In genomic region chr17:79262624-79263023, GRCh38 we compare ENCODE assay signal across 33 cellular contexts.
"Had no signal": no experiment of that assay in that cellular context is flagged by ENCODE, and none has a peak within 500 bp of the region (broad histone marks: within the 10 kb centered on the region; RNA-seq: fewer than 3 reads in every experiment).

No MANE protein-coding gene starts in this region.

- H3K4me3 ChIP-seq: adrenal gland, body of pancreas, breast epithelium, Peyer's patch had no signal

- H3K36me3 ChIP-seq: adrenal gland, breast epithelium, Peyer's patch, WERI-Rb-1 had no signal

- H3K9me3 ChIP-seq: adrenal gland, body of pancreas, breast epithelium, Peyer's patch had no signal

- DNase-seq: activated CD4-positive, alpha-beta T cell treated with anti-CD3 and anti-CD28 coated beads for 1 hour; activated CD4-positive, alpha-beta T cell treated with anti-CD3 and anti-CD28 coated beads, Interleukin-2, amount 10 ng/mL, durations not matched to agents 24 days and 14 days; activated CD4-positive, alpha-beta T cell treated with anti-CD3 and anti-CD28 coated beads, Interleukin-2, amount 50 U/mL, for 48 hours; activated CD4-positive, CD25-positive, alpha-beta regulatory T cell; activated CD8-positive, alpha-beta T cell treated with anti-CD3 and anti-CD28 coated beads, Interleukin-2, amount 10 ng/mL, durations not matched to agents 7 days and 5 days; activated gamma-delta T cell treated with Interleukin-2 at 50 U/mL for 16 hours; activated naive CD4-positive, alpha-beta T cell treated with anti-CD3 and anti-CD28 coated beads for 36 hours; activated T-cell treated with anti-CD3 and anti-CD28 coated beads, Interleukin-2, amount 50 U/mL, for 24 hours; adrenal gland; body of pancreas; cerebellar nuclear complex; Karpas-422; NCI-H1105; NCI-H1417 treated with DMSO at 0.1 percent for 48 hours; NCI-H187 treated with DMSO at 0.1 percent for 48 hours; NCI-H2081 treated with DMSO at 0.1 percent for 48 hours; NCI-H2171; NCI-H446; NCI-H510A treated with DMSO at 0.1 percent for 48 hours; NCI-H526 treated with DMSO at 0.1 percent for 48 hours; NCI-H774; PC-3; Peyer's patch; SIG-M5; T-cell; T-helper 2 cell; T-helper 9 cell; WERI-Rb-1 had no signal

- H3K27me3 ChIP-seq: body of pancreas, Peyer's patch had no signal

- H3K4me1 ChIP-seq: adrenal gland, body of pancreas, breast epithelium, Peyer's patch had no signal

- ATAC-seq: activated CD8-positive, alpha-beta T cell treated with anti-CD3 and anti-CD28 coated beads, Interleukin-2, amount 10 ng/mL, durations not matched to agents 7 days and 5 days; activated naive CD4-positive, alpha-beta T cell treated with anti-CD3 and anti-CD28 coated beads, Interleukin-2, amount 50 U/mL, for 72 hours; body of pancreas; PC-3; Right ventricle myocardium inferior; SK-N-SH treated with all-trans-retinoic acid at 6 μM for 48 hours; T-cell had no signal

- H3K27ac ChIP-seq: adrenal gland, body of pancreas, breast epithelium, Peyer's patch, RWPE1, WERI-Rb-1 had no signal
